In genomic region chr12:96400631-96401060, GRCh38 we compare ENCODE assay signal across 8 cellular contexts. TPM values are rescaled to one million over a fixed set of nuclear protein-coding genes. Genes with fewer than 3 reads are reported as not detected.
DNase-seq lines count a peak whose midpoint lies in the region; ATAC-seq and TF ChIP-seq lines count a peak whose summit lies in the region.

No MANE protein-coding gene starts in this region.

- peak overlapping the region; percentile 98 for H3K4me3 Mint-ChIP-seq in natural killer cell treated with Interleukin-12 subunit alpha and Interleukin-12 subunit beta and Interleukin-15 and Interleukin-18, amount 100 ng/mL, for 72 hours

- peaks cover 5% of the 10 kb centered on the region for H3K36me3 Mint-ChIP-seq in natural killer cell treated with Interleukin-12 subunit alpha and Interleukin-12 subunit beta and Interleukin-15 and Interleukin-18, amount 100 ng/mL, for 72 hours

- peak overlapping the region; percentile 92 to 95 for H3K27ac Mint-ChIP-seq in natural killer cell treated with Interleukin-12 subunit alpha and Interleukin-12 subunit beta and Interleukin-15 and Interleukin-18, amount 100 ng/mL, for 72 hours

- H3K27me3 Mint-ChIP-seq in natural killer cell treated with Interleukin-12 subunit alpha and Interleukin-12 subunit beta and Interleukin-15 and Interleukin-18, amount 100 ng/mL, for 72 hours: no peaks in the 10 kb centered on the region

- peak overlapping the region; percentile 86 for H3K27ac ChIP-seq in SK-N-MC

- ATAC-seq in GM18520 (IDR thresholded peaks at IDR 0.05; ENCODE audit: unreplicated experiment) (peak; percentile 3), HG03139 (IDR thresholded peaks at IDR 0.05; ENCODE audit: unreplicated experiment) (peak; percentile 1)
- ATAC-seq in natural killer cell treated with Interleukin-12 subunit alpha and Interleukin-12 subunit beta and Interleukin-15 and Interleukin-18, amount 100 ng/mL, for 72 hours: peak in 1 of 2 donors; percentile 1

- H3K4me3 ChIP-seq in SK-N-MC (peak overlapping the region; percentile 84), epithelial cell of proximal tubule (ENCODE audit: low read depth, low read length) (peak overlapping the region; percentile 82)

- DNase-seq in AG20443 (ENCODE audit: low spot score) (peak; percentile 14), SK-N-MC (ENCODE audit: low read depth, low spot score) (no peak), epithelial cell of proximal tubule (ENCODE audit: low read depth) (no peak), NCI-H510A (lab: John Stamatoyannopoulos, UW) (no peak)
- no peak for DNase-seq in natural killer cell treated with Interleukin-12 subunit alpha and Interleukin-12 subunit beta and Interleukin-15 and Interleukin-18, amount 100 ng/mL, for 72 hours (ENCODE audit: low spot score)
- DNase-seq in stimulated activated CD4-positive, alpha-beta T cell treated with anti-CD3 and anti-CD28 coated beads, Interleukin-4, amount 100 ng/mL, for 4 hours: no peak

- H3K9ac ChIP-seq in SK-N-MC (ENCODE audit: insufficient read length): peak overlapping the region; percentile 56

- peaks cover 25 to 41% of the 10 kb centered on the region in 2 donors for H3K4me1 Mint-ChIP-seq in natural killer cell treated with Interleukin-12 subunit alpha and Interleukin-12 subunit beta and Interleukin-15 and Interleukin-18, amount 100 ng/mL, for 72 hours (ENCODE audit: low read depth in 2 of 2)

- H3K36me3 ChIP-seq in SK-N-MC (ENCODE audit: insufficient read depth, low read length): no peaks in the 10 kb centered on the region

- no peaks in the 10 kb centered on the region for H3K9me3 Mint-ChIP-seq in natural killer cell treated with Interleukin-12 subunit alpha and Interleukin-12 subunit beta and Interleukin-15 and Interleukin-18, amount 100 ng/mL, for 72 hours

- H3K9me3 ChIP-seq in SK-N-MC (ENCODE audit: low read depth, low read length): no peaks in the 10 kb centered on the region

- no peak for TF ChIP-seq CTCF in epithelial cell of proximal tubule (conservative IDR thresholded peaks at IDR 0.05; ENCODE audit: low read depth, low read length)

RNA-seq across cellular contexts. Expression of gene CDK17, which starts 0.4 kb away (rescaled TPM):
- 22.0 and 29.7 TPM in 2 replicates for total RNA-seq in epithelial cell of proximal tubule
- total RNA-seq in natural killer cell treated with Interleukin-12 subunit alpha and Interleukin-12 subunit beta and Interleukin-15 and Interleukin-18, amount 100 ng/mL, for 72 hours: 10 to 100 TPM; 66.9 to 82.1 TPM
